In genomic region chr5:113450366-113451328, GRCh38 we compare ENCODE assay signal across 1 cellular context.
TF ChIP-seq lines count a peak whose summit lies in the region.

No MANE protein-coding gene starts in this region.

TF ChIP-seq in HepG2, 621 proteins besides CTCF, POLR2A, EP300 and RAD21:
- TF ChIP-seq GABPB1 (CRISPR knock-in tag; IDR thresholded peaks at IDR 0.05): no peak
- TF ChIP-seq MAFF (IDR thresholded peaks at IDR 0.05; ENCODE audit: low read depth, low read length): 0 out of 2 replicates have a peak, but pooled peaks have one; percentile 22
- TF ChIP-seq MAFK (conservative IDR thresholded peaks at IDR 0.05 in 1 of 2, IDR thresholded peaks at IDR 0.05 in 1 of 2; ENCODE audit: low read length in 2 of 2): peak in 1 of 2 experiments; percentile 50; a peak in 2 of 4 replicates
